In genomic region chr2:208315081-208315788, GRCh38 we compare ENCODE assay signal across 9 cellular contexts. TPM values are rescaled to one million over a fixed set of nuclear protein-coding genes. Genes with fewer than 3 reads are reported as not detected.
A peak's percentile ranks its signal among the peaks of the same experiment; 100 is the strongest.
DNase-seq lines count a peak whose midpoint lies in the region; ATAC-seq, FAIRE-seq and TF ChIP-seq lines count a peak whose summit lies in the region.
"Had no signal": no experiment of that assay in that cellular context is flagged by ENCODE, and none has a peak within 500 bp of the region (broad histone marks: within the 10 kb centered on the region; RNA-seq: fewer than 3 reads in every experiment).

No MANE protein-coding gene starts in this region.

- peak; percentile 66 for ATAC-seq in GM21576 (IDR thresholded peaks at IDR 0.05; ENCODE audit: unreplicated experiment)
- peak; percentile 29 for ATAC-seq in HG03575 (IDR thresholded peaks at IDR 0.05; ENCODE audit: extremely low read depth, insufficient number of reproducible peaks, low FRiP score, unreplicated experiment)

- no peak for TF ChIP-seq POLR2A in GM12892 (IDR thresholded peaks at IDR 0.05; ENCODE audit: low read depth, low read length)

- DNase-seq in GM12892 (ENCODE audit: insufficient read length) (no peak), kidney tubule cell (ENCODE audit: low spot score) (peak; percentile 12), NCI-H2081 (lab: John Stamatoyannopoulos, UW) (no peak), GF-D8 (lab: John Stamatoyannopoulos, UW) (no peak), SW480 (ENCODE audit: low spot score) (no peak), midbrain (lab: John Stamatoyannopoulos, UW) (no peak)
- DNase-seq: activated CD8-positive, alpha-beta memory T cell treated with anti-CD3 and anti-CD28 coated beads, Interleukin-2, amount 50 U/mL, for 48 hours had no signal

- peak; percentile 79 for FAIRE-seq in GM12892 (lab: Jason Lieb, UNC)

RNA-seq across cellular contexts. Expression of gene PIKFYVE, which starts 49.2 kb away (rescaled TPM):
- polyA plus RNA-seq in GM12892 (2012; ENCODE audit: missing spikeins) = 13.5 TPM
